8 cellular contexts compared by ENCODE assay signal in genomic region chr14:99603965-99604765, GRCh38. TPM values are rescaled to one million over a fixed set of nuclear protein-coding genes. Genes with fewer than 3 reads are reported as not detected.
DNase-seq lines count a peak whose midpoint lies in the region; ATAC-seq, FAIRE-seq and TF ChIP-seq lines count a peak whose summit lies in the region.

CCDC85C (minus strand) TSS chr14:99604207; CDS start chr14:99603959, 248 bp downstream.

- peak; percentile 80 for DNase-seq in AG04450 (ENCODE audit: low read depth, low spot score)
- DNase-seq in NCI-H345 (lab: John Stamatoyannopoulos, UW): peak; percentile 99
- DNase-seq in activated CD4-positive, alpha-beta T cell treated with anti-CD3 and anti-CD28 coated beads for 24 hours (ENCODE audit: low read depth in 2 of 2): peak; percentile 87 to 88
- DNase-seq in chondrocyte (ENCODE audit: low spot score): peak; percentile 98
- no peak for DNase-seq in keratinocyte (ENCODE audit: low read depth, low spot score)
- DNase-seq in stimulated activated CD4-positive, alpha-beta T cell treated with anti-CD3 and anti-CD28 coated beads, Interleukin-12 subunit alpha, Interleukin-12 subunit beta, amount 100 ng/mL, for 4 hours: peak; percentile 91

- H3K27ac Mint-ChIP-seq in chondrocyte (ENCODE audit: unreplicated experiment): peak within 1 kb of the TSS; percentile 79

- H3K27me3 ChIP-seq in AG04450 (ENCODE audit: control insufficient read depth, insufficient read depth, low read length): no peaks in the 10 kb centered on the region
- no peaks in the 10 kb centered on the region for H3K27me3 ChIP-seq in keratinocyte (ENCODE audit: control insufficient read depth, extremely low read depth, insufficient read depth, low read length)

- peak within 1 kb of the TSS; percentile 91 for H3K4me2 ChIP-seq in keratinocyte (ENCODE audit: control insufficient read depth, extremely low read depth, insufficient read depth, low read depth, low read length)

- POLR2A ChIA-PET in AG04450 (lab: Yijun Ruan, JAX): interaction anchor here (0.6 to 2.1 kb wide), 9 partner anchors 10 to 123 kb away, joined by 3 to 7 read pairs (median 3); partner anchors contain the start of genes CYP46A1 and SETD3

- H2AFZ ChIP-seq in keratinocyte (ENCODE audit: control insufficient read depth, low read length): peak within 1 kb of the TSS; percentile 46

- H3K27ac ChIP-seq in AG04450 (ENCODE audit: low read depth, low read length): peak within 1 kb of the TSS; percentile 65
- H3K27ac ChIP-seq in keratinocyte (ENCODE audit: control insufficient read depth, insufficient read depth, low read length): peak within 1 kb of the TSS; percentile 78

- H3K4me3 Mint-ChIP-seq in chondrocyte (ENCODE audit: unreplicated experiment): peak within 1 kb of the TSS; percentile 77

- peak; percentile 86 for ATAC-seq in HG03175 (IDR thresholded peaks at IDR 0.05; ENCODE audit: unreplicated experiment)

- H3K9me3 ChIP-seq in AG04450 (ENCODE audit: control insufficient read depth, insufficient read depth, low read length) (no peaks in the 10 kb centered on the region; the same call in 1 of the 2 replicates), keratinocyte (ENCODE audit: control insufficient read depth, low read depth, low read length) (no peaks in the 10 kb centered on the region)

- no peaks in the 10 kb centered on the region for H3K36me3 ChIP-seq in keratinocyte (ENCODE audit: control insufficient read depth in 2 of 2, extremely low read depth in 1 of 2, insufficient read depth in 2 of 2, low read length in 2 of 2)

- CTCF ChIA-PET in AG04450 (lab: Charles Lee): interaction anchor here (0.5 to 1.2 kb wide), 2 partner anchors 24 to 72 kb away, joined by 3 to 4 read pairs; no protein-coding TSS in a partner anchor

- peaks cover 37% of the 10 kb centered on the region for H3K4me1 ChIP-seq in keratinocyte (ENCODE audit: control insufficient read depth, extremely low read depth, insufficient read depth, low read length)

- H3K4me1 Mint-ChIP-seq in chondrocyte (ENCODE audit: low read depth): peaks cover 24% of the 10 kb centered on the region

- H3K9ac ChIP-seq in keratinocyte (ENCODE audit: control insufficient read depth, extremely low read depth, insufficient read depth, low read length): peak within 1 kb of the TSS; percentile 86

- H3K4me3 ChIP-seq in AG04450 (ENCODE audit: low read depth, low read length) (peak within 1 kb of the TSS; percentile 68), keratinocyte (ENCODE audit: control insufficient read depth in 2 of 3, extremely low read depth in 1 of 3, insufficient read depth in 2 of 3, low read depth in 1 of 3, low read length in 3 of 3) (peak within 1 kb of the TSS; percentile 73 to 89 (median 81))

- no peaks in the 10 kb centered on the region for H3K36me3 Mint-ChIP-seq in chondrocyte (ENCODE audit: low read depth)

- peaks cover 18% of the 10 kb centered on the region for H4K20me1 ChIP-seq in keratinocyte (ENCODE audit: control insufficient read depth, extremely low read depth, insufficient read depth, low read length)

- TF ChIP-seq POLR2A in GM18951 (IDR thresholded peaks at IDR 0.05; ENCODE audit: extremely low read depth, insufficient read depth, insufficient read length): peak; percentile 14

- peaks cover 9% of the 10 kb centered on the region for H3K9me1 ChIP-seq in keratinocyte (ENCODE audit: control insufficient read depth, extremely low read depth, insufficient read depth, low read length)

- dilution Hi-C loops in keratinocyte (cut with MboI; ENCODE audit: extremely low pct_ligation_motif_present, low sequenced_read_pairs): no loop called here

- in situ Hi-C loops in GM18951 (cut with MboI; ENCODE audit: low sequenced_read_pairs, unreplicated experiment): no loop called here

- H3K27me3 Mint-ChIP-seq in chondrocyte (ENCODE audit: low read depth): no peaks in the 10 kb centered on the region

- H3K9me3 Mint-ChIP-seq in chondrocyte (ENCODE audit: low read depth): no peaks in the 10 kb centered on the region

- TF ChIP-seq CTCF in AG04450 (IDR thresholded peaks at IDR 0.05; ENCODE audit: low read depth, low read length) (no peak), chondrocyte (IDR thresholded peaks at IDR 0.05) (no peak), keratinocyte (optimal IDR thresholded peaks at IDR 0.05 in 1 of 3, IDR thresholded peaks at IDR 0.05 in 1 of 3, conservative IDR thresholded peaks at IDR 0.05 in 1 of 3; ENCODE audit: extremely low read depth in 1 of 3, insufficient read depth in 2 of 3, low read length in 3 of 3) (no peak)

- no peak for FAIRE-seq in keratinocyte (lab: Jason Lieb, UNC)

- H3K79me2 ChIP-seq in keratinocyte (ENCODE audit: control insufficient read depth, insufficient read depth, low read length): peaks cover 46% of the 10 kb centered on the region

RNA-seq across cellular contexts. Expression of gene CCDC85C, which starts in this region (rescaled TPM):
- 7.2 and 8.5 TPM in 2 replicates for polyA plus RNA-seq in AG04450 (2011; rRNA removed)
- 11.3 and 13.8 TPM in 2 replicates for polyA minus RNA-seq in AG04450 (2011; rRNA and poly(A)+ RNA removed)
- total RNA-seq in chondrocyte: 4.0 to 7.0 TPM (median 6.5 TPM) in 3 replicates
- polyA plus RNA-seq in keratinocyte: 13.2 to 20.5 TPM (median 13.9 TPM) in 3 replicates
- polyA plus RNA-seq in keratinocyte (2011; ENCODE audit: low read depth): 11.3 TPM
- 11.4 and 22.7 TPM in 2 replicates for polyA plus RNA-seq in keratinocyte (2011; cell fraction: cytosol; rRNA removed)
- 18.7 and 22.5 TPM in 2 replicates for polyA plus RNA-seq in keratinocyte (2011; cell fraction: nucleus; rRNA removed)
- polyA plus RNA-seq in keratinocyte (2012; ENCODE audit: low replicate concordance): 18.3 and 33.3 TPM in 2 replicates
- 21.5 to 37.0 TPM (median 30.4 TPM) in 3 replicates for polyA minus RNA-seq in keratinocyte
- polyA minus RNA-seq in keratinocyte (2011; cell fraction: cytosol; rRNA and poly(A)+ RNA removed): 44.9 TPM
- polyA minus RNA-seq in keratinocyte (2011; cell fraction: nucleus; rRNA and poly(A)+ RNA removed): 14.4 and 18.8 TPM in 2 replicates
